Comparison of ENCODE assay signal across 16 cellular contexts in genomic region chr7:1231214-1232102, GRCh38. TPM values are rescaled to one million over a fixed set of nuclear protein-coding genes. Genes with fewer than 3 reads are reported as not detected.
DNase-seq lines count a peak whose midpoint lies in the region; ATAC-seq, FAIRE-seq and TF ChIP-seq lines count a peak whose summit lies in the region.
"Had no signal": no experiment of that assay in that cellular context is flagged by ENCODE, and none has a peak within 500 bp of the region (broad histone marks: within the 10 kb centered on the region; RNA-seq: fewer than 3 reads in every experiment).

No MANE protein-coding gene starts in this region.

- H3K27ac ChIP-seq in osteoblast (ENCODE audit: low read depth, low read length) = no peak overlapping the region
- H3K27ac ChIP-seq: heart right ventricle, left lung, vagina had no signal

- intact Hi-C loops in activated B cell treated with CpG ODN at 0.5 μM for 24 hours (cut with micrococcal nuclease) = loop anchor here (10.0 kb wide), 1 partner anchor 303 kb away; the partner anchor contains the start of gene MAFK

- H3K4me2 ChIP-seq in osteoblast (ENCODE audit: insufficient read depth, low read length) = no peak overlapping the region

- no peak overlapping the region for H2AFZ ChIP-seq in osteoblast (ENCODE audit: low read length)

- ATAC-seq in activated B cell treated with CpG ODN at 0.5 μM for 24 hours (ENCODE audit: low read depth) (no peak), GM21528 (IDR thresholded peaks at IDR 0.05; ENCODE audit: low FRiP score, unreplicated experiment) (no peak)
- ATAC-seq: left lung, sciatic nerve had no signal

- TF ChIP-seq CTCF in activated B cell treated with CpG ODN at 0.5 μM for 24 hours (IDR thresholded peaks at IDR 0.05) = no peak
- no peak for TF ChIP-seq CTCF in osteoblast (IDR thresholded peaks at IDR 0.05; ENCODE audit: extremely low read depth, low read depth, low read length)

- peak overlapping the region; percentile 57 for H3K4me3 Mint-ChIP-seq in T-helper 2 cell treated with Interferon-gamma antibody and Interleukin-4, amounts not matched to agents 5 μg/mL and 100 μg/mL, for 36 hours
- peak overlapping the region; percentile 47 for H3K4me3 Mint-ChIP-seq in activated B cell treated with CpG ODN at 0.5 μM for 24 hours

- FAIRE-seq in HTR-8/SVneo (lab: Jason Lieb, UNC) = no peak
- FAIRE-seq: colon had no signal

- H3K36me3 ChIP-seq in iPS-15b (ENCODE audit: control insufficient read depth, insufficient read depth, low read length) (no peaks in the 10 kb centered on the region), osteoblast (ENCODE audit: insufficient read depth, low read length) (no peaks in the 10 kb centered on the region)
- H3K36me3 ChIP-seq: heart right ventricle, left lung, vagina had no signal

- H3K9me3 Mint-ChIP-seq in T-helper 2 cell treated with Interferon-gamma antibody and Interleukin-4, amounts not matched to agents 5 μg/mL and 100 μg/mL, for 36 hours = peaks cover 12% of the 10 kb centered on the region
- H3K9me3 Mint-ChIP-seq in activated B cell treated with CpG ODN at 0.5 μM for 24 hours = peaks cover 2% of the 10 kb centered on the region

- POLR2A ChIA-PET in activated B cell treated with CpG ODN at 0.5 μM for 24 hours (lab: Charles Lee) = no interaction called here

- H3K27me3 ChIP-seq in iPS-15b (ENCODE audit: control insufficient read depth, insufficient read depth, low read length) (peaks cover 78% of the 10 kb centered on the region), osteoblast (ENCODE audit: insufficient read depth, low read length) (peaks cover 80% of the 10 kb centered on the region)

- H3K4me1 ChIP-seq in iPS-15b (ENCODE audit: control insufficient read depth, insufficient read depth, low read length) (peaks cover 9% of the 10 kb centered on the region), osteoblast (ENCODE audit: insufficient read depth, low read length) (no peaks in the 10 kb centered on the region)
- H3K4me1 ChIP-seq: vagina had no signal

- H3K4me3 ChIP-seq in iPS-15b (ENCODE audit: low read depth, low read length) (peak overlapping the region; percentile 18), osteoblast (ENCODE audit: insufficient read depth, low read length) (no peak overlapping the region)
- H3K4me3 ChIP-seq: heart right ventricle, left lung, vagina had no signal

- peaks cover 3% of the 10 kb centered on the region for H3K4me1 Mint-ChIP-seq in T-helper 2 cell treated with Interferon-gamma antibody and Interleukin-4, amounts not matched to agents 5 μg/mL and 100 μg/mL, for 36 hours (ENCODE audit: low read depth)
- peaks cover 10% of the 10 kb centered on the region for H3K4me1 Mint-ChIP-seq in activated B cell treated with CpG ODN at 0.5 μM for 24 hours

- no peak overlapping the region for H3K9ac ChIP-seq in iPS-15b (ENCODE audit: low read depth, low read length)

- H3K79me2 ChIP-seq in osteoblast (ENCODE audit: insufficient read depth, low read length) = no peaks in the 10 kb centered on the region

- no peak for DNase-seq in T-helper 2 cell treated with Interferon-gamma antibody and Interleukin-4, amounts not matched to agents 5 μg/mL and 100 μg/mL, for 36 hours (ENCODE audit: low spot score)
- DNase-seq in T-helper 2 cell = no peak
- no peak for DNase-seq in activated B cell treated with CpG ODN at 0.5 μM for 24 hours
- peak; percentile 88 for DNase-seq in osteoblast (ENCODE audit: insufficient read length, low spot score, missing footprints)
- no peak for DNase-seq in dermis blood vessel endothelial cell
- no peak for DNase-seq in HTR-8/SVneo (ENCODE audit: insufficient read length, low spot score)
- DNase-seq: Caco-2; heart right ventricle; MV-4-11; stimulated activated naive CD4-positive, alpha-beta T cell had no signal

- no peaks in the 10 kb centered on the region for H4K20me1 ChIP-seq in osteoblast (ENCODE audit: insufficient read depth, low read length)

- peak overlapping the region; percentile 83 for H3K27ac Mint-ChIP-seq in T-helper 2 cell treated with Interferon-gamma antibody and Interleukin-4, amounts not matched to agents 5 μg/mL and 100 μg/mL, for 36 hours
- peak overlapping the region; percentile 78 for H3K27ac Mint-ChIP-seq in activated B cell treated with CpG ODN at 0.5 μM for 24 hours

- H3K9me3 ChIP-seq in iPS-15b (ENCODE audit: control insufficient read depth, insufficient read depth, low read length) (no peaks in the 10 kb centered on the region), osteoblast (ENCODE audit: low read depth, low read length) (no peaks in the 10 kb centered on the region)
- H3K9me3 ChIP-seq: Caco-2, heart right ventricle, left lung, vagina had no signal

- CTCF ChIA-PET in activated B cell treated with CpG ODN at 0.5 μM for 24 hours (lab: Charles Lee) = no interaction called here

- peaks cover 53% of the 10 kb centered on the region for H3K27me3 Mint-ChIP-seq in T-helper 2 cell treated with Interferon-gamma antibody and Interleukin-4, amounts not matched to agents 5 μg/mL and 100 μg/mL, for 36 hours (ENCODE audit: low read depth)
- peaks cover 41% of the 10 kb centered on the region for H3K27me3 Mint-ChIP-seq in activated B cell treated with CpG ODN at 0.5 μM for 24 hours

- peaks cover 4% of the 10 kb centered on the region for H3K36me3 Mint-ChIP-seq in T-helper 2 cell treated with Interferon-gamma antibody and Interleukin-4, amounts not matched to agents 5 μg/mL and 100 μg/mL, for 36 hours (ENCODE audit: low read depth)
- no peaks in the 10 kb centered on the region for H3K36me3 Mint-ChIP-seq in activated B cell treated with CpG ODN at 0.5 μM for 24 hours (ENCODE audit: low read depth)

RNA-seq across cellular contexts. Expression of gene UNCX, which starts 1.2 kb away (rescaled TPM):
- total RNA-seq in activated B cell treated with CpG ODN at 0.5 μM for 24 hours (not detected in 2 replicates), osteoblast (not detected in 2 replicates), dermis blood vessel endothelial cell (not detected in 2 replicates)
- total RNA-seq: Caco-2, heart right ventricle, left lung, sciatic nerve, vagina had no signal
